2 cellular contexts compared by ENCODE assay signal in the genomic region with DNA sequence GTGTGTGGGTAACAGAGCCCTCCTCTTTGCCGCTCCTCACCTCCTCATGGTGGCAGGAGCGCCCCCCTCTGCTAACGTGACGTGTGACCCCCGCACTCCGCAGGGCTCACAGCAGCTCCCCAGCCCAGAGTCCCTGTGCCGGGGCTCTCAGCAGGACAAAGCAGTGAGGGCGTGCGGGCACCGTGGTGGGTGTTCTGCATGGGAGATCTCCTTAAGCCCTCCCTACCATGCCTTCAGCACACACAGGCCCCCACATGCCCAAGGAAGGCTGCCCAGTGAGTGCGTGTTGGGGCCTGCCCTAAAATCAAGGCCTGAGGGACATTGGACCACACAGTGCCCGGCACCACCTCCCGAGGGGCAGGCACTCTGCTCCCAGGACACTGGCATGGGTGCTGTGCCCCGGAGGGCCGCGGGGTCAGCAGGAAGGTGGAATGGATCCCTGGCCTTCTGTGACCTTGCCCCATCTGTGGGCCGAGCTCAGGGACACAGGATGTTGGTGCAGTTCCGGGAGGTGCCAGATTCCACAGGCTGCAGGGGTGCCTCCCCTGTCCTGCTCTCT.
TF ChIP-seq lines count a peak whose summit lies in the region.

No MANE protein-coding gene starts in this region.

TF ChIP-seq in SK-N-SH, 30 proteins besides CTCF, POLR2A, EP300 and RAD21 (continued from another document):
- TF ChIP-seq, protein P1, sequence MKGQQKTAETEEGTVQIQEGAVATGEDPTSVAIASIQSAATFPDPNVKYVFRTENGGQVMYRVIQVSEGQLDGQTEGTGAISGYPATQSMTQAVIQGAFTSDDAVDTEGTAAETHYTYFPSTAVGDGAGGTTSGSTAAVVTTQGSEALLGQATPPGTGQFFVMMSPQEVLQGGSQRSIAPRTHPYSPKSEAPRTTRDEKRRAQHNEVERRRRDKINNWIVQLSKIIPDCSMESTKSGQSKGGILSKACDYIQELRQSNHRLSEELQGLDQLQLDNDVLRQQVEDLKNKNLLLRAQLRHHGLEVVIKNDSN (IDR thresholded peaks at IDR 0.05; ENCODE audit: borderline replicate concordance, low read depth): no peak
- TF ChIP-seq RXRA (IDR thresholded peaks at IDR 0.05; ENCODE audit: borderline replicate concordance, low read depth) (no peak), TEAD4 (IDR thresholded peaks at IDR 0.05; ENCODE audit: borderline replicate concordance, insufficient read depth) (no peak), MXI1 (IDR thresholded peaks at IDR 0.05; ENCODE audit: low read depth, low read length) (no peak), FOSL2 (IDR thresholded peaks at IDR 0.05; ENCODE audit: borderline replicate concordance, low read depth) (no peak), ELF1 (IDR thresholded peaks at IDR 0.05) (no peak), IRF3 (IDR thresholded peaks at IDR 0.05; ENCODE audit: low read depth, low read length) (no peak), PBX3 (IDR thresholded peaks at IDR 0.05) (no peak), FOXJ3 (CRISPR knock-in tag; IDR thresholded peaks at IDR 0.05) (no peak)

TF ChIP-seq in SK-N-SH treated with all-trans-retinoic acid at 6 μM for 48 hours, 23 proteins besides CTCF, POLR2A, EP300 and RAD21 (continued from another document):
- TF ChIP-seq, protein P2, sequence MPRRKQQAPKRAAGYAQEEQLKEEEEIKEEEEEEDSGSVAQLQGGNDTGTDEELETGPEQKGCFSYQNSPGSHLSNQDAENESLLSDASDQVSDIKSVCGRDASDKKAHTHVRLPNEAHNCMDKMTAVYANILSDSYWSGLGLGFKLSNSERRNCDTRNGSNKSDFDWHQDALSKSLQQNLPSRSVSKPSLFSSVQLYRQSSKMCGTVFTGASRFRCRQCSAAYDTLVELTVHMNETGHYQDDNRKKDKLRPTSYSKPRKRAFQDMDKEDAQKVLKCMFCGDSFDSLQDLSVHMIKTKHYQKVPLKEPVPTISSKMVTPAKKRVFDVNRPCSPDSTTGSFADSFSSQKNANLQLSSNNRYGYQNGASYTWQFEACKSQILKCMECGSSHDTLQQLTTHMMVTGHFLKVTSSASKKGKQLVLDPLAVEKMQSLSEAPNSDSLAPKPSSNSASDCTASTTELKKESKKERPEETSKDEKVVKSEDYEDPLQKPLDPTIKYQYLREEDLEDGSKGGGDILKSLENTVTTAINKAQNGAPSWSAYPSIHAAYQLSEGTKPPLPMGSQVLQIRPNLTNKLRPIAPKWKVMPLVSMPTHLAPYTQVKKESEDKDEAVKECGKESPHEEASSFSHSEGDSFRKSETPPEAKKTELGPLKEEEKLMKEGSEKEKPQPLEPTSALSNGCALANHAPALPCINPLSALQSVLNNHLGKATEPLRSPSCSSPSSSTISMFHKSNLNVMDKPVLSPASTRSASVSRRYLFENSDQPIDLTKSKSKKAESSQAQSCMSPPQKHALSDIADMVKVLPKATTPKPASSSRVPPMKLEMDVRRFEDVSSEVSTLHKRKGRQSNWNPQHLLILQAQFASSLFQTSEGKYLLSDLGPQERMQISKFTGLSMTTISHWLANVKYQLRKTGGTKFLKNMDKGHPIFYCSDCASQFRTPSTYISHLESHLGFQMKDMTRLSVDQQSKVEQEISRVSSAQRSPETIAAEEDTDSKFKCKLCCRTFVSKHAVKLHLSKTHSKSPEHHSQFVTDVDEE (CRISPR knock-in tag; IDR thresholded peaks at IDR 0.05): no peak
